ENCODE assay signal across 19 cellular contexts in the genomic region with DNA sequence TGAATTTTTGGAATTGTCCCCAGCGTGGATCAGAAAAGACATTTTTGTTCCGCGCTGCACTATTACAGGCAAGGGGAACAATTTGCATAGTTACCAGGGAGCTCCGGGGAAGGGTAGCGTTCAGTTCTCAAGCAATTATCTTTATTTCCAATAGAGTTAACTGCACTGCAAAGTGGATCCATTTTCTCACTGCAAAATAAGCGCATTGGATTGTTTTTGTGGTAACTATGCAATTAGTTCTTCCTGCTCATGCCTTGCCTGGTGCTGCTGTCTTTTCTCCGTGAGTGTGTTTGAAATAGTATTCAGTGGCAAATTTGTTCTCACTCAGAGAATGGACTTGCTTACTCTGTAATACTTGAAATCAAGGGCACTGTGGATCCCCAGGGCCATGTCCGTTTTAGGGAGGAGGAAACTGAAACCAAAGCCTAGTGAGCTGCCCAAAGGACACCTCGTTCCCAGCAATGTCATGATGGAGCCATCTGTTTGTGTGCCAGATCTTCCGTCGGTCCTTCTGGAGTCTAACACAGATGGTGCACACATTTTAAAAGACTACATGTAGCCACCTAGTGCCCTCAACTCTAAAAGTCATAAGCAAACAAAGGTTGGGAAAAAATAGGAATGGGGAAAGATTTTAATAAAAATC. TPM values are rescaled to one million over a fixed set of nuclear protein-coding genes. Genes with fewer than 3 reads are reported as not detected.
DNase-seq lines count a peak whose midpoint lies in the region; ATAC-seq and TF ChIP-seq lines count a peak whose summit lies in the region.
"Had no signal": no experiment of that assay in that cellular context is flagged by ENCODE, and none has a peak within 500 bp of the region (broad histone marks: within the 10 kb centered on the region; RNA-seq: fewer than 3 reads in every experiment).

No MANE protein-coding gene starts in this region.

- H3K4me1 Mint-ChIP-seq in glutamatergic neuron (ENCODE audit: low read depth, unreplicated experiment): peaks cover 21% of the 10 kb centered on the region
- H3K4me1 Mint-ChIP-seq: CD14-positive monocyte had no signal

- peak overlapping the region; percentile 60 for H3K4me3 Mint-ChIP-seq in glutamatergic neuron (ENCODE audit: unreplicated experiment)
- H3K4me3 Mint-ChIP-seq: CD14-positive monocyte had no signal

- TF ChIP-seq CTCF in glutamatergic neuron (IDR thresholded peaks at IDR 0.05; ENCODE audit: partially characterized antibody, unreplicated experiment): no peak
- TF ChIP-seq CTCF in omental fat pad (IDR thresholded peaks at IDR 0.05): no peak

- peak overlapping the region; percentile 81 for H3K27ac Mint-ChIP-seq in glutamatergic neuron (ENCODE audit: unreplicated experiment)
- H3K27ac Mint-ChIP-seq: CD14-positive monocyte had no signal

- no peak for ATAC-seq in omental fat pad (ENCODE audit: low FRiP score)

- DNase-seq in DMS 273 (lab: John Stamatoyannopoulos, UW; ENCODE audit: unreplicated experiment) (peak; percentile 19), DMS 273 treated with DMSO at 0.1 percent for 48 hours (lab: John Stamatoyannopoulos, UW) (no peak), NCI-H2227 treated with DMSO at 0.1 percent for 48 hours (lab: John Stamatoyannopoulos, UW) (peak; percentile 8), glutamatergic neuron (no peak), KBM-7 (no peak), T1000 (lab: John Stamatoyannopoulos, UW) (no peak), omental fat pad (ENCODE audit: low spot score) (no peak)
- DNase-seq in activated CD4-positive, alpha-beta T cell treated with anti-CD3 and anti-CD28 coated beads for 4 hours: no peak
- DNase-seq: AML-193, GDM1, GM23248, HCEC 1CT, NCI-H1105 treated with DMSO at 0.1 percent for 48 hours, NCI-H2029 treated with DMSO at 0.1 percent for 48 hours, NCI-H510A, PC-9, T-helper 1 cell had no signal

- H3K36me3 Mint-ChIP-seq in glutamatergic neuron (ENCODE audit: unreplicated experiment): no peaks in the 10 kb centered on the region
- H3K36me3 Mint-ChIP-seq: CD14-positive monocyte had no signal

- H3K9me3 Mint-ChIP-seq in glutamatergic neuron (ENCODE audit: unreplicated experiment): peaks cover 6% of the 10 kb centered on the region
- H3K9me3 Mint-ChIP-seq: CD14-positive monocyte had no signal

- H3K27me3 Mint-ChIP-seq in glutamatergic neuron (ENCODE audit: unreplicated experiment): no peaks in the 10 kb centered on the region

- in situ Hi-C loops in KBM-7 (cut with MboI; ENCODE audit: low pct_unique_long_range_greater_than_20kb, low sequenced_read_pairs): no loop called here

RNA-seq across cellular contexts. Expression of gene PCK1, which starts 7.4 kb away (rescaled TPM):
- not detected for total RNA-seq in glutamatergic neuron (ENCODE audit: unreplicated experiment)
- 100 to 1,000 TPM; 103 to 386 (median 203) TPM for total RNA-seq in omental fat pad
- total RNA-seq: Daoy, GM23248, PC-9 had no signal

RNA-seq across cellular contexts. Expression of gene CTCFL, which starts 28.6 kb away (rescaled TPM):
- not detected for total RNA-seq in glutamatergic neuron (ENCODE audit: unreplicated experiment)
- not detected for total RNA-seq in omental fat pad
- total RNA-seq: GM23248, PC-9 had no signal

Comparison
In these comparisons a context has a peak if more than half of its experiments do, and no peak if none do; other contexts are left out.
1. DNase-seq: peak in DMS 273 (single experiment) and NCI-H2227 treated with DMSO at 0.1 percent for 48 hours (single experiment); none in DMS 273 treated with DMSO at 0.1 percent for 48 hours (single experiment), glutamatergic neuron (single experiment), KBM-7 (single experiment), T1000 (single experiment), omental fat pad (single experiment) and activated CD4-positive, alpha-beta T cell treated with anti-CD3 and anti-CD28 coated beads for 4 hours (0 of 2).
2. RNA of gene PCK1, which starts 7.4 kb away (total RNA-seq): 103 to 386 TPM in omental fat pad; not detected in glutamatergic neuron (single experiment); every median in the first group is over 100 times any median in the second.